ENCODE assay signal across 10 cellular contexts in the genomic region with DNA sequence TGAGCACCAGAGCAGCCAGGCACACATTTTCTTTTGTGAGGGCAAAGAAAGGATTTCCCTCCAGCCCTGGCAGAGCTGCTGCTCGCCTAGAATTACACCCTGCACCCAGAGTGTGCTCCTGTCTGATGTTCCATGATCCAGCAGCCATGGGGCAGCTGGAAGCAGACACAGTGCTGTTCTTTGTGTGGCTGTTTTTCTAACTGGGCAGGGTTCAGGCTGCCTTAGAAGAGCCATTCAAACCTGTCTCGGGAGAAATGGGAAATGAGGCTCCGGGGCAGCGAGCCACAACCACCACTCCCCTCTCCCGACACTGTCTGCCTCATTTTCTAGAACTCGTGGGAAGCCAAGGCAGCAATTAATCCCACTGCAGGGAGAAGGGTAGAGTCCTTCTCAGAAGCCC. TPM values are rescaled to one million over a fixed set of nuclear protein-coding genes. Genes with fewer than 3 reads are reported as not detected.
DNase-seq lines count a peak whose midpoint lies in the region; ATAC-seq, FAIRE-seq and TF ChIP-seq lines count a peak whose summit lies in the region.
"Had no signal": no experiment of that assay in that cellular context is flagged by ENCODE, and none has a peak within 500 bp of the region (broad histone marks: within the 10 kb centered on the region; RNA-seq: fewer than 3 reads in every experiment).

No MANE protein-coding gene starts in this region.

- H3K27me3 Mint-ChIP-seq in activated CD8-positive, alpha-beta T cell treated with anti-CD3 and anti-CD28 coated beads for 36 hours: no peaks in the 10 kb centered on the region
- no peaks in the 10 kb centered on the region for H3K27me3 Mint-ChIP-seq in activated CD8-positive, alpha-beta T cell treated with anti-CD3 and anti-CD28 coated beads, Interleukin-2, amount 10 ng/mL, durations not matched to agents 7 days and 5 days (ENCODE audit: low read depth)

- H3K9me3 Mint-ChIP-seq in activated CD8-positive, alpha-beta T cell treated with anti-CD3 and anti-CD28 coated beads for 36 hours: peaks cover 7% of the 10 kb centered on the region
- H3K9me3 Mint-ChIP-seq in activated CD8-positive, alpha-beta T cell treated with anti-CD3 and anti-CD28 coated beads, Interleukin-2, amount 10 ng/mL, durations not matched to agents 7 days and 5 days (ENCODE audit: insufficient read depth): no peaks in the 10 kb centered on the region

- H3K27me3 ChIP-seq in effector memory CD4-positive, alpha-beta T cell (replicated peaks; ENCODE audit: control insufficient read depth, insufficient read depth, low read length, poor library complexity, severe bottlenecking): no peaks in the 10 kb centered on the region
- H3K27me3 ChIP-seq in testis: no peaks in the 10 kb centered on the region
- H3K27me3 ChIP-seq: uterus had no signal

- peaks cover 51% of the 10 kb centered on the region for H3K36me3 Mint-ChIP-seq in activated CD8-positive, alpha-beta T cell treated with anti-CD3 and anti-CD28 coated beads for 36 hours (ENCODE audit: low read depth)
- peaks cover 56% of the 10 kb centered on the region for H3K36me3 Mint-ChIP-seq in activated CD8-positive, alpha-beta T cell treated with anti-CD3 and anti-CD28 coated beads, Interleukin-2, amount 10 ng/mL, durations not matched to agents 7 days and 5 days (ENCODE audit: low read depth)

- DNase-seq in activated CD8-positive, alpha-beta T cell treated with anti-CD3 and anti-CD28 coated beads for 36 hours: no peak
- no peak for DNase-seq in activated CD8-positive, alpha-beta T cell treated with anti-CD3 and anti-CD28 coated beads, Interleukin-2, amount 10 ng/mL, durations not matched to agents 7 days and 5 days
- DNase-seq in effector memory CD4-positive, alpha-beta T cell: no peak
- DNase-seq in mucosa of descending colon: no peak
- DNase-seq in testis: peak; percentile 56
- no peak for DNase-seq in H54 (ENCODE audit: insufficient read length, low spot score)
- DNase-seq in NCI-H748 treated with DMSO at 0.1 percent for 48 hours (lab: John Stamatoyannopoulos, UW): no peak
- no peak for DNase-seq in stimulated activated CD8-positive, alpha-beta memory T cell treated with anti-CD3 and anti-CD28 coated beads, Interleukin-4, amount 100 ng/mL, for 48 hours
- DNase-seq: NCI-H1105 treated with DMSO at 0.1 percent for 48 hours, uterus had no signal

- no peak for TF ChIP-seq POLR2A in testis (IDR thresholded peaks at IDR 0.05)
- no peak for TF ChIP-seq POLR2A in H54 (IDR thresholded peaks at IDR 0.05; ENCODE audit: low read depth, low read length)

- H3K27ac ChIP-seq in effector memory CD4-positive, alpha-beta T cell (ENCODE audit: insufficient read depth, low read length, poor library complexity, severe bottlenecking): peak overlapping the region; percentile 40
- H3K27ac ChIP-seq in testis: no peak overlapping the region

- intact Hi-C loops in activated CD8-positive, alpha-beta T cell treated with anti-CD3 and anti-CD28 coated beads for 36 hours (cut with micrococcal nuclease): no loop called here
- intact Hi-C loops in mucosa of descending colon (cut with DNase I, micrococcal nuclease) (no loop called here), testis (cut with DNase I; ENCODE audit: low total_unique reads) (no loop called here)

- peak overlapping the region; percentile 80 for H3K27ac Mint-ChIP-seq in activated CD8-positive, alpha-beta T cell treated with anti-CD3 and anti-CD28 coated beads for 36 hours
- no peak overlapping the region for H3K27ac Mint-ChIP-seq in activated CD8-positive, alpha-beta T cell treated with anti-CD3 and anti-CD28 coated beads, Interleukin-2, amount 10 ng/mL, durations not matched to agents 7 days and 5 days

- ATAC-seq in activated CD8-positive, alpha-beta T cell treated with anti-CD3 and anti-CD28 coated beads for 36 hours: no peak
- no peak for ATAC-seq in activated CD8-positive, alpha-beta T cell treated with anti-CD3 and anti-CD28 coated beads, Interleukin-2, amount 10 ng/mL, durations not matched to agents 7 days and 5 days
- peak; percentile 13 for ATAC-seq in mucosa of descending colon

- no peak for FAIRE-seq in H54 (lab: Jason Lieb, UNC)

- TF ChIP-seq CTCF in activated CD8-positive, alpha-beta T cell treated with anti-CD3 and anti-CD28 coated beads for 36 hours (IDR thresholded peaks at IDR 0.05): no peak
- no peak for TF ChIP-seq CTCF in mucosa of descending colon (IDR thresholded peaks at IDR 0.05)
- TF ChIP-seq CTCF in testis (IDR thresholded peaks at IDR 0.05): no peak

- H3K9me3 ChIP-seq in effector memory CD4-positive, alpha-beta T cell (ENCODE audit: control insufficient read depth, low read length): no peaks in the 10 kb centered on the region
- H3K9me3 ChIP-seq in mucosa of descending colon: peaks cover 5% of the 10 kb centered on the region
- no peaks in the 10 kb centered on the region for H3K9me3 ChIP-seq in testis
- H3K9me3 ChIP-seq: uterus had no signal

- no peak overlapping the region for H3K4me3 ChIP-seq in effector memory CD4-positive, alpha-beta T cell (ENCODE audit: insufficient read depth, low read depth, low read length, poor library complexity, severe bottlenecking)
- no peak overlapping the region for H3K4me3 ChIP-seq in mucosa of descending colon
- no peak overlapping the region for H3K4me3 ChIP-seq in testis
- H3K4me3 ChIP-seq: uterus had no signal

- H3K36me3 ChIP-seq in effector memory CD4-positive, alpha-beta T cell (ENCODE audit: control insufficient read depth, insufficient read depth, low read length): peaks cover 35% of the 10 kb centered on the region
- H3K36me3 ChIP-seq in mucosa of descending colon (ENCODE audit: low read depth) (peaks cover 3% of the 10 kb centered on the region), testis (ENCODE audit: low read depth, missing control alignments) (no peaks in the 10 kb centered on the region)
- H3K36me3 ChIP-seq: uterus had no signal

- H3K4me1 Mint-ChIP-seq in activated CD8-positive, alpha-beta T cell treated with anti-CD3 and anti-CD28 coated beads for 36 hours (ENCODE audit: low read depth): peaks cover 54% of the 10 kb centered on the region
- peaks cover 62% of the 10 kb centered on the region for H3K4me1 Mint-ChIP-seq in activated CD8-positive, alpha-beta T cell treated with anti-CD3 and anti-CD28 coated beads, Interleukin-2, amount 10 ng/mL, durations not matched to agents 7 days and 5 days (ENCODE audit: low read depth)

- H3K4me1 ChIP-seq in effector memory CD4-positive, alpha-beta T cell (ENCODE audit: control insufficient read depth, insufficient read depth, low read length, poor library complexity, severe bottlenecking): peaks cover 57% of the 10 kb centered on the region
- H3K4me1 ChIP-seq in mucosa of descending colon (ENCODE audit: low read depth) (peaks cover 25% of the 10 kb centered on the region), testis (peaks cover 9% of the 10 kb centered on the region)

- POLR2A ChIA-PET in activated CD8-positive, alpha-beta T cell treated with anti-CD3 and anti-CD28 coated beads for 36 hours (lab: Charles Lee): interaction anchor here (0.6 to 1.1 kb wide), 2 partner anchors 10 to 108 kb away, joined by 3 to 4 read pairs; no protein-coding TSS in a partner anchor
- POLR2A ChIA-PET in activated CD8-positive, alpha-beta T cell treated with anti-CD3 and anti-CD28 coated beads, Interleukin-2, amount 10 ng/mL, durations not matched to agents 7 days and 5 days (lab: Charles Lee): interaction anchor here (1.0 kb wide), 1 partner anchor 240 kb away, joined by 3 read pairs; no protein-coding TSS in a partner anchor

- 27 to 62% methylated on average over 6 of the region's 6 CpGs for WGBS in testis, 2 donors

- CTCF ChIA-PET in activated CD8-positive, alpha-beta T cell treated with anti-CD3 and anti-CD28 coated beads for 36 hours (lab: Charles Lee): interaction anchor here (1.6 kb wide), 1 partner anchor 26 kb away, joined by 4 read pairs; no protein-coding TSS in a partner anchor
- CTCF ChIA-PET in activated CD8-positive, alpha-beta T cell treated with anti-CD3 and anti-CD28 coated beads, Interleukin-2, amount 10 ng/mL, durations not matched to agents 7 days and 5 days (lab: Charles Lee): interaction anchor here (2.0 kb wide), 1 partner anchor 26 kb away, joined by 5 read pairs; no protein-coding TSS in a partner anchor

- no peak overlapping the region for H3K4me3 Mint-ChIP-seq in activated CD8-positive, alpha-beta T cell treated with anti-CD3 and anti-CD28 coated beads for 36 hours
- H3K4me3 Mint-ChIP-seq in activated CD8-positive, alpha-beta T cell treated with anti-CD3 and anti-CD28 coated beads, Interleukin-2, amount 10 ng/mL, durations not matched to agents 7 days and 5 days: no peak overlapping the region

RNA-seq across cellular contexts. Expression of gene LITAF, which starts 28.9 kb away (rescaled TPM):
- total RNA-seq in activated CD8-positive, alpha-beta T cell treated with anti-CD3 and anti-CD28 coated beads for 36 hours: 100 to 1,000 TPM; 108 to 110 TPM
- 10 to 100 TPM; 79.4 to 80.5 TPM for total RNA-seq in activated CD8-positive, alpha-beta T cell treated with anti-CD3 and anti-CD28 coated beads, Interleukin-2, amount 10 ng/mL, durations not matched to agents 7 days and 5 days
- 100 to 1,000 TPM; 140 to 308 (median 246) TPM for total RNA-seq in mucosa of descending colon
- total RNA-seq in testis: 10 to 100 TPM in 1 of 2 donors, 1 to 10 TPM in 1; 9.9 to 13.6 TPM
- polyA plus RNA-seq in testis (ENCODE audit: insufficient read depth, low read depth, low replicate concordance): 31.5 TPM

Comparison
In these comparisons a context has a peak if more than half of its experiments do, and no peak if none do; other contexts are left out.
1. RNA of gene LITAF, which starts 28.9 kb away (total RNA-seq): 140 to 308 TPM in mucosa of descending colon, 108 to 110 TPM in activated CD8-positive, alpha-beta T cell treated with anti-CD3 and anti-CD28 coated beads for 36 hours and 79.4 to 80.5 TPM in activated CD8-positive, alpha-beta T cell treated with anti-CD3 and anti-CD28 coated beads, Interleukin-2, amount 10 ng/mL, durations not matched to agents 7 days and 5 days; 9.9 to 13.6 TPM in testis; every median in the first group is over 4 times any median in the second.